In the genomic region with DNA sequence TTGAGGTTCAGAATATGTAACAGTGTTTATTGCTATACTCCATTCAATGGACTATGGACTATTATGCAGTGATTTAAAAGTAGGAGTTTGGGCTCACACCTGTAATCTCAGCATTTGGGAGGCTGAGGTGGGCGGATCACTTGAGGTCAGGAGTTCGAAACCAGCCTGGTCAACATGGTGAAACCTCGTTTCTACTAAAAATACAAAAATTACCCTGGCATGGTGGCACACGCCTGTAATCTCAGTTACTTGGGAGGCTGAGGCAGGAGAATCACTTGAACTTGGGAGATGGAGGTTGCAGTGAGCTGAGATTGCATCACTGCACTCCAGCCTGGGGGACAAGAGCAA, we compare ENCODE assay signal across 1 cellular context.
TF ChIP-seq lines count a peak whose summit lies in the region.
"Not testable (repeated sequence)": the region's sequence is repeated elsewhere in the genome, so short reads cannot be mapped to it uniquely, and the experiment has no call there.

No MANE protein-coding gene starts in this region.

TF ChIP-seq in K562, 482 proteins besides CTCF, POLR2A, EP300 and RAD21:
- TF ChIP-seq, protein P1, sequence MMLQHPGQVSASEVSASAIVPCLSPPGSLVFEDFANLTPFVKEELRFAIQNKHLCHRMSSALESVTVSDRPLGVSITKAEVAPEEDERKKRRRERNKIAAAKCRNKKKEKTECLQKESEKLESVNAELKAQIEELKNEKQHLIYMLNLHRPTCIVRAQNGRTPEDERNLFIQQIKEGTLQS (IDR thresholded peaks at IDR 0.05), result peak; percentile 65; the same call in 1 of the 2 replicates
- TF ChIP-seq, protein P1 (CRISPR knock-in tag; conservative IDR thresholded peaks at IDR 0.05), result not testable (repeated sequence)
- 0 out of 4 replicates have a peak, but pooled peaks of 1 of the 2 experiments have one; percentile 25 for TF ChIP-seq HDAC1 (IDR thresholded peaks at IDR 0.05)
- TF ChIP-seq KDM1A (IDR thresholded peaks at IDR 0.05), result peak; percentile 62 to 69; a peak in 3 of 4 replicates
- not testable (repeated sequence) for TF ChIP-seq CEBPG (CRISPR knock-in tag; IDR thresholded peaks at IDR 0.05)
- 0 out of 4 replicates have a peak, but pooled peaks of 1 of the 2 experiments have one; percentile 25 for TF ChIP-seq CEBPG (tag; conservative IDR thresholded peaks at IDR 0.05 in 1 of 2, IDR thresholded peaks at IDR 0.05 in 1 of 2)
- peak; percentile 48; the same call in 1 of the 2 replicates for TF ChIP-seq CEBPB (tag; IDR thresholded peaks at IDR 0.05)
- 0 out of 4 replicates have a peak, but pooled peaks of 1 of the 2 experiments have one; percentile 11 for TF ChIP-seq TRIM24 (IDR thresholded peaks at IDR 0.05)
